ENCODE assay signal across 2 cellular contexts in genomic region chr13:79525051-79525450, GRCh38.
TF ChIP-seq lines count a peak whose summit lies in the region.

No MANE protein-coding gene starts in this region.

TF ChIP-seq in SK-N-SH, 30 proteins besides CTCF, POLR2A, EP300 and RAD21 (continued from another document):
- TF ChIP-seq ZBTB33 (IDR thresholded peaks at IDR 0.05; ENCODE audit: borderline replicate concordance, low read depth) = no peak
- TF ChIP-seq MAX (IDR thresholded peaks at IDR 0.05; ENCODE audit: low read depth) = no peak
- TF ChIP-seq MEF2A (IDR thresholded peaks at IDR 0.05; ENCODE audit: borderline replicate concordance, low read depth) = no peak
- TF ChIP-seq GABPA (IDR thresholded peaks at IDR 0.05; ENCODE audit: low read depth) = no peak
- no peak for TF ChIP-seq GATA2 (CRISPR knock-in tag; IDR thresholded peaks at IDR 0.05)
- TF ChIP-seq MXI1 (IDR thresholded peaks at IDR 0.05; ENCODE audit: low read depth, low read length) = no peak
- TF ChIP-seq TAF1 (IDR thresholded peaks at IDR 0.05; ENCODE audit: borderline replicate concordance, low read depth, low read length) = no peak
- TF ChIP-seq POLR2AphosphoS5 (IDR thresholded peaks at IDR 0.05; ENCODE audit: low read depth, low read length) = no peak
- no peak for TF ChIP-seq FOXJ3 (CRISPR knock-in tag; IDR thresholded peaks at IDR 0.05)
TF ChIP-seq in SK-N-SH: peak in this region for 0.

TF ChIP-seq in GM12878, 131 proteins besides CTCF, POLR2A, EP300 and RAD21:
- TF ChIP-seq ZBTB4 (CRISPR knock-in tag; IDR thresholded peaks at IDR 0.05) = no peak
- TF ChIP-seq EED (IDR thresholded peaks at IDR 0.05; ENCODE audit: low read depth) = no peak
- 0 out of 2 replicates have a peak, but pooled peaks have one; percentile 24 for TF ChIP-seq MTA2 (IDR thresholded peaks at IDR 0.05; ENCODE audit: low read depth)
